ENCODE assay signal across 9 cellular contexts in the genomic region with DNA sequence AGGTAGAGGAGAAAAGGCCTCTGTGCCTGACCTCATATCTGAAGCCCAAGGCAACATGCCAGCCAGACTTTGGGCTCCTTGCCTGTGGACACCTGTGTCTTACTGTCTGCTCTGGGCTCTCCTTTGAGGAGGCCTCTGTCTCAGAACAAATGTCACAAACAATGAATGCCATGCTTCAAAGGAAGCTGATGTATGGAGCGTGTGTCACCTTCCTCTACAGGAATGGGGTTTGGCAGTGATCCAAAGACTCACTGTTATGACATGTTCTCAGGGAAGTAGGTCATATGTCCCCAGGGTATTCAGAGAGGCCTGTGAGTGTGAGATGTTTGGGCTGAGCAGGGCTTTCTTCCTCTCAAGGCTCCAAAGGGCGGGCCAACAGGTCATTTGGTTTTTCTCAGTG. TPM values are rescaled to one million over a fixed set of nuclear protein-coding genes. Genes with fewer than 3 reads are reported as not detected.
DNase-seq lines count a peak whose midpoint lies in the region; ATAC-seq and TF ChIP-seq lines count a peak whose summit lies in the region.
"Had no signal": no experiment of that assay in that cellular context is flagged by ENCODE, and none has a peak within 500 bp of the region (broad histone marks: within the 10 kb centered on the region; RNA-seq: fewer than 3 reads in every experiment).

No MANE protein-coding gene starts in this region.

- peaks cover 27% of the 10 kb centered on the region for H3K4me1 Mint-ChIP-seq in activated CD4-positive, alpha-beta T cell treated with anti-CD3 and anti-CD28 coated beads for 36 hours
- peaks cover 27% of the 10 kb centered on the region for H3K4me1 Mint-ChIP-seq in stimulated activated effector memory CD8-positive, alpha-beta T cell treated with anti-CD3 and anti-CD28 coated beads, Interleukin-12 subunit alpha, Interleukin-12 subunit beta, amount 100 ng/mL, for 72 hours

- CTCF ChIA-PET in activated CD4-positive, alpha-beta T cell treated with anti-CD3 and anti-CD28 coated beads for 36 hours (lab: Charles Lee), result interaction anchor here (0.7 to 1.0 kb wide), 3 partner anchors 9 to 43 kb away, joined by 3 read pairs; a partner anchor contains a TSS

- no peaks in the 10 kb centered on the region for H3K9me3 Mint-ChIP-seq in activated CD4-positive, alpha-beta T cell treated with anti-CD3 and anti-CD28 coated beads for 36 hours (ENCODE audit: low read depth)
- H3K9me3 Mint-ChIP-seq in stimulated activated effector memory CD8-positive, alpha-beta T cell treated with anti-CD3 and anti-CD28 coated beads, Interleukin-12 subunit alpha, Interleukin-12 subunit beta, amount 100 ng/mL, for 72 hours, result no peaks in the 10 kb centered on the region

- H3K36me3 Mint-ChIP-seq in activated CD4-positive, alpha-beta T cell treated with anti-CD3 and anti-CD28 coated beads for 36 hours (ENCODE audit: low read depth), result no peaks in the 10 kb centered on the region
- H3K36me3 Mint-ChIP-seq in stimulated activated effector memory CD8-positive, alpha-beta T cell treated with anti-CD3 and anti-CD28 coated beads, Interleukin-12 subunit alpha, Interleukin-12 subunit beta, amount 100 ng/mL, for 72 hours, result no peaks in the 10 kb centered on the region

- POLR2A ChIA-PET in activated CD4-positive, alpha-beta T cell treated with anti-CD3 and anti-CD28 coated beads for 36 hours (lab: Charles Lee), result no interaction called here

- H3K4me3 Mint-ChIP-seq in activated CD4-positive, alpha-beta T cell treated with anti-CD3 and anti-CD28 coated beads for 36 hours, result no peak overlapping the region
- H3K4me3 Mint-ChIP-seq in stimulated activated effector memory CD8-positive, alpha-beta T cell treated with anti-CD3 and anti-CD28 coated beads, Interleukin-12 subunit alpha, Interleukin-12 subunit beta, amount 100 ng/mL, for 72 hours, result no peak overlapping the region

- no peak for TF ChIP-seq CTCF in GM13977 (IDR thresholded peaks at IDR 0.05; ENCODE audit: extremely low read depth, insufficient read depth, missing control alignments)

- peak; percentile 91 for ATAC-seq in activated CD4-positive, alpha-beta T cell treated with anti-CD3 and anti-CD28 coated beads for 36 hours
- peak; percentile 94 for ATAC-seq in stimulated activated effector memory CD8-positive, alpha-beta T cell treated with anti-CD3 and anti-CD28 coated beads, Interleukin-12 subunit alpha, Interleukin-12 subunit beta, amount 100 ng/mL, for 72 hours
- ATAC-seq in GM21423 (IDR thresholded peaks at IDR 0.05; ENCODE audit: unreplicated experiment), result no peak

- no peaks in the 10 kb centered on the region for H3K27me3 Mint-ChIP-seq in activated CD4-positive, alpha-beta T cell treated with anti-CD3 and anti-CD28 coated beads for 36 hours

- intact Hi-C loops in activated CD4-positive, alpha-beta T cell treated with anti-CD3 and anti-CD28 coated beads for 36 hours (cut with DNase I, micrococcal nuclease), result no loop called here

- DNase-seq in activated CD4-positive, alpha-beta T cell treated with anti-CD3 and anti-CD28 coated beads for 36 hours, result peak; percentile 49
- DNase-seq in activated CD4-positive, alpha-beta T cell treated with anti-CD3 and anti-CD28 coated beads, Interleukin-2, amount 50 U/mL, for 1 hour, result no peak
- DNase-seq in NCI-H2171 (lab: John Stamatoyannopoulos, UW) (peak; percentile 20), dermis microvascular lymphatic vessel endothelial cell (ENCODE audit: low read depth in 2 of 2) (peak; percentile 92 to 99), GM13977 (ENCODE audit: low spot score) (no peak), mesenteric fat pad (ENCODE audit: low spot score) (no peak)
- DNase-seq in stimulated activated effector memory CD8-positive, alpha-beta T cell treated with anti-CD3 and anti-CD28 coated beads, Interleukin-12 subunit alpha, Interleukin-12 subunit beta, amount 100 ng/mL, for 72 hours (ENCODE audit: low spot score in 2 of 2), result peak in 1 of 2 donors; percentile 5
- DNase-seq: NCI-H2081 had no signal

- in situ Hi-C loops in GM13977 (cut with MboI; ENCODE audit: low pct_unique_long_range_greater_than_20kb, low sequenced_read_pairs, unreplicated experiment), result no loop called here

- peak overlapping the region; percentile 49 for H3K27ac Mint-ChIP-seq in activated CD4-positive, alpha-beta T cell treated with anti-CD3 and anti-CD28 coated beads for 36 hours
- peak overlapping the region; percentile 9 for H3K27ac Mint-ChIP-seq in stimulated activated effector memory CD8-positive, alpha-beta T cell treated with anti-CD3 and anti-CD28 coated beads, Interleukin-12 subunit alpha, Interleukin-12 subunit beta, amount 100 ng/mL, for 72 hours

RNA-seq across cellular contexts. Expression of a gene that starts 38.4 kb away (rescaled TPM):
- 10 to 100 TPM; 23.0 to 31.6 TPM for total RNA-seq in activated CD4-positive, alpha-beta T cell treated with anti-CD3 and anti-CD28 coated beads for 36 hours
- total RNA-seq in dermis microvascular lymphatic vessel endothelial cell, result 117 and 240 TPM in 2 replicates
- 49.7 TPM for total RNA-seq in mesenteric fat pad

RNA-seq across cellular contexts. Expression of a gene that starts 52.6 kb away (rescaled TPM):
- not detected for total RNA-seq in activated CD4-positive, alpha-beta T cell treated with anti-CD3 and anti-CD28 coated beads for 36 hours
- total RNA-seq in dermis microvascular lymphatic vessel endothelial cell (0.13 and 0.25 TPM in 2 replicates), mesenteric fat pad (0.29 TPM)

Comparison
In these comparisons a context has a peak if more than half of its experiments do, and no peak if none do; other contexts are left out.
1. DNase-seq: peak in activated CD4-positive, alpha-beta T cell treated with anti-CD3 and anti-CD28 coated beads for 36 hours (single experiment), NCI-H2171 (single experiment) and dermis microvascular lymphatic vessel endothelial cell (2 of 2); none in activated CD4-positive, alpha-beta T cell treated with anti-CD3 and anti-CD28 coated beads, Interleukin-2, amount 50 U/mL, for 1 hour (single experiment), GM13977 (single experiment) and mesenteric fat pad (single experiment).